In genomic region chr1:216900116-216900620, GRCh38 we compare ENCODE assay signal across 6 cellular contexts.
"Had no signal": no experiment of that assay in that cellular context is flagged by ENCODE, and none has a peak within 500 bp of the region (broad histone marks: within the 10 kb centered on the region; RNA-seq: fewer than 3 reads in every experiment).

No MANE protein-coding gene starts in this region.

- ATAC-seq: GM23338, HepG2 had no signal

- H3K36me3 Mint-ChIP-seq: IgD-negative memory B cell had no signal

- DNase-seq: H9, HCEC 1CT, KBM-7 had no signal

- H3K9me3 Mint-ChIP-seq: GM23338, H9 had no signal

- H3K27ac Mint-ChIP-seq: GM23338, H9 had no signal
